ENCODE assay signal across 12 cellular contexts in the genomic region with DNA sequence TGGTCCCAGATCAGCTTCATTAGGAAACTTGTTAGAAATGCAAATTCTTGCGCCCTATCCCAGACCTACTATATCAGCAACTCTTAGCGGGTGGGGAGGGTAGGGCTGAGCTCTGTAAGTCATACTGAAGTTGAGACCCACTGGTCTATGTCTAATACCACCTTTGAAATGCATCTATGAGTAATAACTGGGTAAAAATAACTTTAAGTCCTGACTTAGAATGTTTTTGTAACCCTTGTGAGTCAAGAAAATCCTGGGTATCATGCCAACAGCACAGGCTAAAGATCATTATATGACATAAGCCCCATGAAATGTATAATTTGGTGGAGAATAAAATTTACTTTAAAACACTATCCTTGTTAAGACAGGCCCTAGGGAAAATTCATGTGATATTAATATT. TPM values are rescaled to one million over a fixed set of nuclear protein-coding genes. Genes with fewer than 3 reads are reported as not detected.
DNase-seq lines count a peak whose midpoint lies in the region; ATAC-seq and TF ChIP-seq lines count a peak whose summit lies in the region.
"Had no signal": no experiment of that assay in that cellular context is flagged by ENCODE, and none has a peak within 500 bp of the region (broad histone marks: within the 10 kb centered on the region; RNA-seq: fewer than 3 reads in every experiment).

No MANE protein-coding gene starts in this region.

- no peak for TF ChIP-seq POLR2A in vagina (IDR thresholded peaks at IDR 0.05)

- TF ChIP-seq CTCF in retinal pigment epithelial cell (conservative IDR thresholded peaks at IDR 0.05; ENCODE audit: low read depth, low read length), result no peak
- TF ChIP-seq CTCF in vagina (IDR thresholded peaks at IDR 0.05), result no peak

- peak; percentile 85 for ATAC-seq in SK-N-SH treated with all-trans-retinoic acid at 6 μM for 48 hours
- ATAC-seq in HG03565 (IDR thresholded peaks at IDR 0.05; ENCODE audit: unreplicated experiment), result no peak
- ATAC-seq in GM18868 (IDR thresholded peaks at IDR 0.05; ENCODE audit: unreplicated experiment), result no peak

- intact Hi-C loops in vagina (cut with DNase I), result no loop called here

- no peak overlapping the region for H3K27ac ChIP-seq in vagina
- H3K27ac ChIP-seq: Peyer's patch had no signal

- H3K9me3 ChIP-seq in vagina, result no peaks in the 10 kb centered on the region
- H3K9me3 ChIP-seq: Caco-2, Peyer's patch had no signal

- H3K4me1 ChIP-seq in vagina, result no peaks in the 10 kb centered on the region
- H3K4me1 ChIP-seq: Caco-2, Peyer's patch had no signal

- H3K36me3 ChIP-seq in vagina, result peaks cover 0 to 25% of the 10 kb centered on the region in 2 donors

- H3K4me3 ChIP-seq in retinal pigment epithelial cell (ENCODE audit: low read length) (no peak overlapping the region), vagina (no peak overlapping the region)
- H3K4me3 ChIP-seq: Peyer's patch had no signal

- no peaks in the 10 kb centered on the region for H3K27me3 ChIP-seq in vagina
- H3K27me3 ChIP-seq: Peyer's patch had no signal

- DNase-seq in ELR (ENCODE audit: low read depth) (peak; percentile 80), fibroblast of gingiva (ENCODE audit: low read depth) (peak; percentile 85), retinal pigment epithelial cell (ENCODE audit: low read depth) (peak; percentile 85), vagina (ENCODE audit: extremely low spot score in 2 of 2) (no peak)
- DNase-seq in activated effector memory CD4-positive, alpha-beta T cell treated with Interleukin-2 at 50 U/mL for 16 hours, result no peak
- DNase-seq: activated CD8-positive, alpha-beta memory T cell treated with anti-CD3 and anti-CD28 coated beads, Interleukin-2, amount 50 U/mL, for 4 hours; Caco-2; Peyer's patch; stimulated activated CD4-positive, alpha-beta T cell treated with anti-CD3 and anti-CD28 coated beads, Interleukin-15, amount 100 ng/mL, for 24 hours had no signal

TF ChIP-seq in SK-N-SH treated with all-trans-retinoic acid at 6 μM for 48 hours, 23 proteins besides CTCF, POLR2A, EP300 and RAD21:
- no peak for TF ChIP-seq TOX (CRISPR knock-in tag; IDR thresholded peaks at IDR 0.05; ENCODE audit: borderline replicate concordance)
- peak; percentile 53 for TF ChIP-seq ISL1 (CRISPR knock-in tag; IDR thresholded peaks at IDR 0.05)

RNA-seq across cellular contexts. Expression of a gene that starts 41.4 kb away (rescaled TPM):
- total RNA-seq in vagina, result 38.8 TPM

RNA-seq across cellular contexts. Expression of a gene that starts 51.7 kb away (rescaled TPM):
- total RNA-seq in vagina, result 18.4 TPM

RNA-seq across cellular contexts. Expression of a gene that starts 51.8 kb away (rescaled TPM):
- total RNA-seq in vagina, result 27.0 TPM

Comparison
In these comparisons a context has a peak if more than half of its experiments do, and no peak if none do; other contexts are left out.
1. DNase-seq: peak in ELR (single experiment), fibroblast of gingiva (single experiment) and retinal pigment epithelial cell (single experiment); none in vagina (0 of 2) and activated effector memory CD4-positive, alpha-beta T cell treated with Interleukin-2 at 50 U/mL for 16 hours (single experiment).